In genomic region chr14:93023039-93023438, GRCh38 we compare ENCODE assay signal across 9 cellular contexts.
DNase-seq lines count a peak whose midpoint lies in the region; ATAC-seq and TF ChIP-seq lines count a peak whose summit lies in the region.
"Had no signal": no experiment of that assay in that cellular context is flagged by ENCODE, and none has a peak within 500 bp of the region (broad histone marks: within the 10 kb centered on the region; RNA-seq: fewer than 3 reads in every experiment).

No MANE protein-coding gene starts in this region.

- H3K36me3 ChIP-seq in BE2C (no peaks in the 10 kb centered on the region), Caco-2 (ENCODE audit: control insufficient read depth, insufficient read depth, low read length) (no peaks in the 10 kb centered on the region), hepatocyte (replicated peaks; ENCODE audit: insufficient read depth, low read depth) (no peaks in the 10 kb centered on the region), upper lobe of left lung (no peaks in the 10 kb centered on the region), mesenchymal stem cell (ENCODE audit: control insufficient read depth in 1 of 2, insufficient read depth in 2 of 2, low read depth in 1 of 2, low read length in 2 of 2) (no peaks in the 10 kb centered on the region)

- H3K9me3 Mint-ChIP-seq in Caco-2 (ENCODE audit: unreplicated experiment) = no peaks in the 10 kb centered on the region

- no peak overlapping the region for H4K91ac ChIP-seq in mesenchymal stem cell (ENCODE audit: low read length)

- no peak overlapping the region for H3K18ac ChIP-seq in mesenchymal stem cell (ENCODE audit: low read depth in 1 of 2, low read length in 2 of 2)

- H3K9ac ChIP-seq in mesenchymal stem cell (ENCODE audit: low read length) = no peak overlapping the region

- H3K79me1 ChIP-seq in mesenchymal stem cell (replicated peaks; ENCODE audit: low read length, poor library complexity, severe bottlenecking) = no peaks in the 10 kb centered on the region

- no peak overlapping the region for H3K4ac ChIP-seq in mesenchymal stem cell (ENCODE audit: low read depth in 1 of 2, low read length in 2 of 2)

- H2BK120ac ChIP-seq in mesenchymal stem cell (ENCODE audit: low read depth, low read length) = no peak overlapping the region

- no peaks in the 10 kb centered on the region for H3K9me2 ChIP-seq in hepatocyte (replicated peaks; ENCODE audit: insufficient read depth)

- no peaks in the 10 kb centered on the region for H3K27me3 ChIP-seq in BE2C
- no peaks in the 10 kb centered on the region for H3K27me3 ChIP-seq in Caco-2 (replicated peaks; ENCODE audit: control insufficient read depth, insufficient read depth, low read length)
- H3K27me3 ChIP-seq in hepatocyte = no peaks in the 10 kb centered on the region
- no peaks in the 10 kb centered on the region for H3K27me3 ChIP-seq in upper lobe of left lung
- peaks cover 2 to 6% of the 10 kb centered on the region in 2 experiments for H3K27me3 ChIP-seq in mesenchymal stem cell (ENCODE audit: control insufficient read depth in 1 of 2, insufficient read depth in 1 of 2, low read length in 2 of 2)

- H3K79me2 ChIP-seq in hepatocyte = peaks cover 85% of the 10 kb centered on the region

- POLR2A ChIA-PET in Caco-2 (lab: Charles Lee) = no interaction called here

- H2BK15ac ChIP-seq in mesenchymal stem cell (ENCODE audit: low read depth, poor library complexity, severe bottlenecking) = no peak overlapping the region

- peak overlapping the region; percentile 63 for H3K27ac Mint-ChIP-seq in Caco-2 (ENCODE audit: unreplicated experiment)

- in situ Hi-C loops in SK-MEL-5 (cut with HindIII; ENCODE audit: low pct_unique_long_range_greater_than_20kb, low sequenced_read_pairs) = no loop called here

- H3K27ac ChIP-seq in hepatocyte (peak overlapping the region; percentile 28), upper lobe of left lung (no peak overlapping the region), mesenchymal stem cell (ENCODE audit: low read length, poor library complexity, severe bottlenecking) (no peak overlapping the region)
- H3K27ac ChIP-seq: psoas muscle had no signal

- peak; percentile 80 for DNase-seq in BE2C
- peak; percentile 36 to 56 for DNase-seq in Caco-2
- DNase-seq in SK-MEL-5 (ENCODE audit: low read depth, low spot score) = peak; percentile 52
- DNase-seq in hepatocyte (ENCODE audit: low spot score) = no peak
- DNase-seq in upper lobe of left lung = no peak
- DNase-seq in mesenchymal stem cell = no peak

- no peak overlapping the region for H3K4me3 Mint-ChIP-seq in Caco-2 (ENCODE audit: unreplicated experiment)

- no peak for TF ChIP-seq EP300 in upper lobe of left lung (IDR thresholded peaks at IDR 0.05)

- H3K36me3 Mint-ChIP-seq in Caco-2 (ENCODE audit: insufficient read depth, unreplicated experiment) = peaks cover 5% of the 10 kb centered on the region

- H2BK12ac ChIP-seq in mesenchymal stem cell (ENCODE audit: low read length in 2 of 2) = no peak overlapping the region

- intact Hi-C loops in Caco-2 (cut with micrococcal nuclease; ENCODE audit: unreplicated experiment) = no loop called here

- no peak overlapping the region for H4K8ac ChIP-seq in mesenchymal stem cell (ENCODE audit: low read length)

- H3K4me1 ChIP-seq in BE2C (peaks cover 22% of the 10 kb centered on the region), Caco-2 (no peaks in the 10 kb centered on the region), hepatocyte (ENCODE audit: insufficient read depth) (peaks cover 28% of the 10 kb centered on the region), upper lobe of left lung (no peaks in the 10 kb centered on the region), mesenchymal stem cell (ENCODE audit: control insufficient read depth, insufficient read depth, low read depth, low read length) (peaks cover 5% of the 10 kb centered on the region)

- no peak overlapping the region for H3K4me3 ChIP-seq in BE2C (ENCODE audit: low read depth, low read length)
- H3K4me3 ChIP-seq in Caco-2 (ENCODE audit: low read depth, low read length) = no peak overlapping the region
- H3K4me3 ChIP-seq in hepatocyte = no peak overlapping the region
- H3K4me3 ChIP-seq in upper lobe of left lung = no peak overlapping the region
- no peak overlapping the region for H3K4me3 ChIP-seq in mesenchymal stem cell (ENCODE audit: insufficient read depth in 1 of 2, low read depth in 1 of 2, low read length in 2 of 2)
- H3K4me3 ChIP-seq: psoas muscle had no signal

- H3K4me2 ChIP-seq in hepatocyte = no peak overlapping the region
- H3K4me2 ChIP-seq in mesenchymal stem cell (ENCODE audit: low read length, poor library complexity, severe bottlenecking) = no peak overlapping the region

- no peak for TF ChIP-seq POLR2A in upper lobe of left lung (IDR thresholded peaks at IDR 0.05)

- no peak for ATAC-seq in upper lobe of left lung (ENCODE audit: low FRiP score in 2 of 2)
- ATAC-seq in HG03571 (IDR thresholded peaks at IDR 0.05; ENCODE audit: unreplicated experiment) = no peak
- ATAC-seq: left lobe of liver, psoas muscle had no signal

- 92% methylated on average over 5 of the region's 5 CpGs for WGBS in hepatocyte (ENCODE audit: low lambda C conversion rate, missing lambda C conversion rate)
- 92% methylated on average over 5 of the region's 5 CpGs for WGBS in upper lobe of left lung, 2 donors
- 82% methylated on average over 5 of the region's 5 CpGs for WGBS in mesenchymal stem cell

- H4K20me1 ChIP-seq in hepatocyte (ENCODE audit: insufficient read depth, poor library complexity, severe bottlenecking) = no peaks in the 10 kb centered on the region

- no TSS peak for BruUV-seq in Caco-2 (replicated peaks; lab: Mats Ljungman, UMichigan)

- H3K27me3 Mint-ChIP-seq in Caco-2 (ENCODE audit: insufficient read depth, unreplicated experiment) = no peaks in the 10 kb centered on the region

- no peaks in the 10 kb centered on the region for H3K4me1 Mint-ChIP-seq in Caco-2 (ENCODE audit: low read depth, unreplicated experiment)

- H3K23ac ChIP-seq in mesenchymal stem cell (ENCODE audit: low read length in 2 of 2) = no peak overlapping the region

- no peak overlapping the region for H2AFZ ChIP-seq in hepatocyte
- no peak overlapping the region for H2AFZ ChIP-seq in mesenchymal stem cell (ENCODE audit: low read depth, low read length)

- H2AK5ac ChIP-seq in mesenchymal stem cell (ENCODE audit: low read length, severe bottlenecking) = no peak overlapping the region

- H3K9me3 ChIP-seq in BE2C (no peaks in the 10 kb centered on the region), Caco-2 (no peaks in the 10 kb centered on the region), hepatocyte (ENCODE audit: low read depth) (no peaks in the 10 kb centered on the region), upper lobe of left lung (no peaks in the 10 kb centered on the region), mesenchymal stem cell (ENCODE audit: control insufficient read depth, low read length) (no peaks in the 10 kb centered on the region)
- H3K9me3 ChIP-seq: psoas muscle had no signal

- CTCF ChIA-PET in Caco-2 (lab: Charles Lee) = no interaction called here

- H3K14ac ChIP-seq in mesenchymal stem cell (ENCODE audit: low read length in 2 of 2) = no peak overlapping the region

- no peak overlapping the region for H2BK5ac ChIP-seq in mesenchymal stem cell (ENCODE audit: low read depth, low read length, poor library complexity, severe bottlenecking)

- TF ChIP-seq CTCF in BE2C (IDR thresholded peaks at IDR 0.05; ENCODE audit: low read depth, low read length) (peak; percentile 44), Caco-2 (IDR thresholded peaks at IDR 0.05; ENCODE audit: insufficient read depth in 1 of 2, low read depth in 1 of 2, low read length in 1 of 2, severe bottlenecking in 1 of 2, unreplicated experiment in 1 of 2) (no peak), hepatocyte (IDR thresholded peaks at IDR 0.05; ENCODE audit: poor library complexity) (no peak), upper lobe of left lung (IDR thresholded peaks at IDR 0.05) (no peak)

Comparison
In these comparisons a context has a peak if more than half of its experiments do, and no peak if none do; other contexts are left out.
1. DNase-seq: peak in BE2C (single experiment), Caco-2 (2 of 2) and SK-MEL-5 (single experiment); none in hepatocyte (single experiment), upper lobe of left lung (0 of 2) and mesenchymal stem cell (single experiment).